ENCODE assay signal across 26 cellular contexts in the genomic region with DNA sequence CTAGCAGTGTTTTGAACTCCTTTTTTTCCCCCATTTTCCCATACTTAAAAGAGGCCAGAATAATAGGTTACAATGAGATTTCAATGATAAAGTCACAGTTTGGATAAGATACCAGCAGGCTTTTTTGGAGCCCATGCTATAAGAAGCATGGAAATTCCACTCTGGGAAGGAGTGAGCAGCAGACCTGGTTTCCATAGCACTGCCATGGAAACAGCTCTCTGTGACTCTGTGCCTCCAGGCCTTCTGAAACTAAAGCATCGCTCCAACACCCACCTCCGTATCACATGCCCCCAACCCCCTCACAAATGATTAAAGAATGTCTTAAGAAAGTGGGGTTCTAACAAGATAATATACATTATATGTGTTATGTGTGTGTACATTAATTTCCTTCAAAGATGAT.
DNase-seq lines count a peak whose midpoint lies in the region; ATAC-seq and TF ChIP-seq lines count a peak whose summit lies in the region.
"Had no signal": no experiment of that assay in that cellular context is flagged by ENCODE, and none has a peak within 500 bp of the region (broad histone marks: within the 10 kb centered on the region; RNA-seq: fewer than 3 reads in every experiment).

No MANE protein-coding gene starts in this region.

- peaks cover 0 to 2% (median 0%) of the 10 kb centered on the region in 3 donors for H3K27me3 ChIP-seq in psoas muscle (ENCODE audit: insufficient read depth in 3 of 3, low read length in 2 of 3)
- H3K27me3 ChIP-seq: BE2C, cardiac muscle cell, gastrocnemius medialis, hepatocyte, upper lobe of left lung had no signal

- peaks cover 24% of the 10 kb centered on the region for H3K27me3 Mint-ChIP-seq in stimulated activated memory B cell treated with anti-CD40 and anti-IgM and Interleukin-4, amounts not matched to agents 10 μg/mL and 1 μg/mL and 100 μg/mL, for 72 hours
- H3K27me3 Mint-ChIP-seq: dendritic cell treated with granulocyte-macrophage colony-stimulating factor and Interleukin-4, amounts not matched to agents 40 ng/mL and 50 ng/mL, for 4 days had no signal

- no peaks in the 10 kb centered on the region for H3K36me3 ChIP-seq in psoas muscle (ENCODE audit: insufficient read depth in 1 of 2, low read depth in 1 of 2)
- H3K36me3 ChIP-seq: BE2C, cardiac muscle cell, gastrocnemius medialis, upper lobe of left lung had no signal

- DNase-seq in Ammon's horn (ENCODE audit: low spot score) = peak; percentile 65
- DNase-seq in NCI-H1417 (lab: John Stamatoyannopoulos, UW) = peak in 2 of 3 experiments; percentile 81 to 96
- DNase-seq in caudate nucleus (lab: John Stamatoyannopoulos, UW) = peak in 42 of 61 donors; percentile 4 to 94 (median 43)
- peak; percentile 34 for DNase-seq in middle frontal gyrus (ENCODE audit: extremely low spot score, low spot score)
- no peak for DNase-seq in SW 1271 (lab: John Stamatoyannopoulos, UW)
- DNase-seq in psoas muscle = no peak
- DNase-seq: activated CD8-positive, alpha-beta T cell treated with anti-CD3 and anti-CD28 coated beads, Interleukin-2, amount 10 ng/mL, durations not matched to agents 7 days and 5 days; activated T-cell treated with anti-CD3 and anti-CD28 coated beads for 4 hours; BE2C; gastrocnemius medialis; HCEC 1CT; immature natural killer cell; mesenchymal stem cell; NCI-H526 treated with DMSO at 0.1 percent for 48 hours; stimulated activated CD4-positive, alpha-beta T cell treated with anti-CD3 and anti-CD28 coated beads, Interleukin-1b, Interleukin-23, amount 100 ng/mL, for 48 hours; stimulated activated CD8-positive, alpha-beta memory T cell treated with anti-CD3 and anti-CD28 coated beads, Interleukin-4, amount 100 ng/mL, for 48 hours; T-helper 17 cell; upper lobe of left lung had no signal

- WGBS in psoas muscle, 3 donors = 71 to 85% (median 72%) methylated on average over 2 of the region's 2 CpGs

- H3K36me3 Mint-ChIP-seq in stimulated activated memory B cell treated with anti-CD40 and anti-IgM and Interleukin-4, amounts not matched to agents 10 μg/mL and 1 μg/mL and 100 μg/mL, for 72 hours = no peaks in the 10 kb centered on the region
- H3K36me3 Mint-ChIP-seq: activated naive CD4-positive, alpha-beta T cell treated with anti-CD3 and anti-CD28 coated beads, Interleukin-2, amount 50 U/mL, for 72 hours; immature natural killer cell had no signal

- ATAC-seq in HG03139 (IDR thresholded peaks at IDR 0.05; ENCODE audit: unreplicated experiment) (no peak), psoas muscle (no peak)
- ATAC-seq in stimulated activated memory B cell treated with anti-CD40 and anti-IgM and Interleukin-4, amounts not matched to agents 10 μg/mL and 1 μg/mL and 100 μg/mL, for 72 hours = no peak
- ATAC-seq: activated CD8-positive, alpha-beta T cell treated with anti-CD3 and anti-CD28 coated beads, Interleukin-2, amount 10 ng/mL, durations not matched to agents 7 days and 5 days; activated naive CD4-positive, alpha-beta T cell treated with anti-CD3 and anti-CD28 coated beads, Interleukin-2, amount 50 U/mL, for 72 hours; gastrocnemius medialis; K562; T-helper 17 cell had no signal

- no peak overlapping the region for H3K27ac Mint-ChIP-seq in stimulated activated memory B cell treated with anti-CD40 and anti-IgM and Interleukin-4, amounts not matched to agents 10 μg/mL and 1 μg/mL and 100 μg/mL, for 72 hours
- H3K27ac Mint-ChIP-seq: activated CD8-positive, alpha-beta T cell treated with anti-CD3 and anti-CD28 coated beads, Interleukin-2, amount 10 ng/mL, durations not matched to agents 7 days and 5 days; activated naive CD4-positive, alpha-beta T cell treated with anti-CD3 and anti-CD28 coated beads, Interleukin-2, amount 50 U/mL, for 72 hours; dendritic cell treated with granulocyte-macrophage colony-stimulating factor and Interleukin-4, amounts not matched to agents 40 ng/mL and 50 ng/mL, for 4 days; immature natural killer cell; T-helper 17 cell had no signal

- H3K9me3 Mint-ChIP-seq in stimulated activated memory B cell treated with anti-CD40 and anti-IgM and Interleukin-4, amounts not matched to agents 10 μg/mL and 1 μg/mL and 100 μg/mL, for 72 hours = no peaks in the 10 kb centered on the region
- H3K9me3 Mint-ChIP-seq: activated naive CD4-positive, alpha-beta T cell treated with anti-CD3 and anti-CD28 coated beads, Interleukin-2, amount 50 U/mL, for 72 hours; dendritic cell treated with granulocyte-macrophage colony-stimulating factor and Interleukin-4, amounts not matched to agents 40 ng/mL and 50 ng/mL, for 4 days had no signal

- H3K27ac ChIP-seq in caudate nucleus (ENCODE audit: low read depth, low read length) = peak overlapping the region; percentile 80
- H3K27ac ChIP-seq in psoas muscle = no peak overlapping the region
- H3K27ac ChIP-seq: cardiac muscle cell, gastrocnemius medialis, hepatocyte, skin epidermis, upper lobe of left lung had no signal

- H3K4me3 Mint-ChIP-seq in stimulated activated memory B cell treated with anti-CD40 and anti-IgM and Interleukin-4, amounts not matched to agents 10 μg/mL and 1 μg/mL and 100 μg/mL, for 72 hours = no peak overlapping the region
- H3K4me3 Mint-ChIP-seq: activated CD8-positive, alpha-beta T cell treated with anti-CD3 and anti-CD28 coated beads, Interleukin-2, amount 10 ng/mL, durations not matched to agents 7 days and 5 days; dendritic cell treated with granulocyte-macrophage colony-stimulating factor and Interleukin-4, amounts not matched to agents 40 ng/mL and 50 ng/mL, for 4 days; immature natural killer cell; T-helper 17 cell had no signal

- no peaks in the 10 kb centered on the region for H3K4me1 Mint-ChIP-seq in stimulated activated memory B cell treated with anti-CD40 and anti-IgM and Interleukin-4, amounts not matched to agents 10 μg/mL and 1 μg/mL and 100 μg/mL, for 72 hours
- H3K4me1 Mint-ChIP-seq: immature natural killer cell, T-helper 17 cell had no signal

- intact Hi-C loops in psoas muscle (cut with DNase I) = no loop called here

- H3K9me3 ChIP-seq in psoas muscle = no peaks in the 10 kb centered on the region
- H3K9me3 ChIP-seq: BE2C, gastrocnemius medialis, upper lobe of left lung had no signal

- no peaks in the 10 kb centered on the region for H3K4me1 ChIP-seq in psoas muscle
- H3K4me1 ChIP-seq: BE2C, gastrocnemius medialis, upper lobe of left lung had no signal

- TF ChIP-seq CTCF in psoas muscle (IDR thresholded peaks at IDR 0.05) = no peak

- H3K4me3 ChIP-seq in psoas muscle = no peak overlapping the region
- H3K4me3 ChIP-seq: cardiac muscle cell, gastrocnemius medialis, hepatocyte, K562, skin epidermis, upper lobe of left lung had no signal

Comparison
In these comparisons a context has a peak if more than half of its experiments do, and no peak if none do; other contexts are left out.
1. DNase-seq: peak in Ammon's horn (single experiment), NCI-H1417 (2 of 3), caudate nucleus (42 of 61) and middle frontal gyrus (single experiment); none in SW 1271 (0 of 2) and psoas muscle (0 of 2).